ENCODE assay signal across 15 cellular contexts in genomic region chr7:82036146-82036886, GRCh38.
DNase-seq lines count a peak whose midpoint lies in the region; ATAC-seq and TF ChIP-seq lines count a peak whose summit lies in the region.
"Had no signal": no experiment of that assay in that cellular context is flagged by ENCODE, and none has a peak within 500 bp of the region (broad histone marks: within the 10 kb centered on the region; RNA-seq: fewer than 3 reads in every experiment).

No MANE protein-coding gene starts in this region.

- CTCF ChIA-PET in A673 (lab: Charles Lee), result no interaction called here

- no peaks in the 10 kb centered on the region for H3K4me1 ChIP-seq in A673 (ENCODE audit: insufficient read depth, low read length, poor library complexity, severe bottlenecking)
- H3K4me1 ChIP-seq: Peyer's patch, suprapubic skin had no signal

- no peak overlapping the region for H3K4me3 ChIP-seq in A673 (ENCODE audit: low read depth, low read length, poor library complexity, severe bottlenecking)
- H3K4me3 ChIP-seq: cardiac muscle cell, Peyer's patch, suprapubic skin had no signal

- H3K9me3 ChIP-seq in A673 (ENCODE audit: low read depth, low read length, poor library complexity, severe bottlenecking), result no peaks in the 10 kb centered on the region
- H3K9me3 ChIP-seq: Peyer's patch, suprapubic skin had no signal

- no peak for TF ChIP-seq CTCF in A673 (conservative IDR thresholded peaks at IDR 0.05; ENCODE audit: low read depth, low read length)
- no peak for TF ChIP-seq CTCF in HFFc6 (IDR thresholded peaks at IDR 0.05)

- H3K4me3 Mint-ChIP-seq in HFFc6, result peak overlapping the region; percentile 77
- no peak overlapping the region for H3K4me3 Mint-ChIP-seq in T-helper 2 cell treated with Interferon-gamma antibody and Interleukin-4, amounts not matched to agents 5 μg/mL and 100 μg/mL, for 36 hours

- H3K27me3 Mint-ChIP-seq in HFFc6 (ENCODE audit: insufficient read depth), result no peaks in the 10 kb centered on the region; the same call in 1 of the 2 replicates
- no peaks in the 10 kb centered on the region for H3K27me3 Mint-ChIP-seq in T-helper 2 cell treated with Interferon-gamma antibody and Interleukin-4, amounts not matched to agents 5 μg/mL and 100 μg/mL, for 36 hours (ENCODE audit: low read depth)

- H3K27ac Mint-ChIP-seq in HFFc6, result peak overlapping the region; percentile 88
- no peak overlapping the region for H3K27ac Mint-ChIP-seq in T-helper 2 cell treated with Interferon-gamma antibody and Interleukin-4, amounts not matched to agents 5 μg/mL and 100 μg/mL, for 36 hours
- H3K27ac Mint-ChIP-seq: activated T-helper 2 cell treated with anti-CD3 and anti-CD28 coated beads, Interferon-gamma antibody, Interleukin-2, Interleukin-4, amounts not matched to agents 10 μg/mL and 5 μg/mL and 100 μg/mL, durations not matched to agents 14 hours and 24 hours and 36 hours had no signal

- peaks cover 10% of the 10 kb centered on the region; the same call in 1 of the 2 replicates for H3K36me3 Mint-ChIP-seq in HFFc6 (ENCODE audit: low read depth)
- H3K36me3 Mint-ChIP-seq in T-helper 2 cell treated with Interferon-gamma antibody and Interleukin-4, amounts not matched to agents 5 μg/mL and 100 μg/mL, for 36 hours (ENCODE audit: low read depth), result no peaks in the 10 kb centered on the region

- ATAC-seq in activated CD4-positive, CD25-positive, alpha-beta regulatory T cell treated with anti-CD3 and anti-CD28 coated beads, Interleukin-2, amount 50 U/mL, for 24 hours, result no peak

- POLR2A ChIA-PET in A673 (lab: Charles Lee; ENCODE audit: low non-redundant PET), result no interaction called here

- no peaks in the 10 kb centered on the region for H3K36me3 ChIP-seq in A673 (ENCODE audit: insufficient read depth, low read length, poor library complexity, severe bottlenecking)
- H3K36me3 ChIP-seq: cardiac muscle cell, Peyer's patch, suprapubic skin had no signal

- no peaks in the 10 kb centered on the region for H3K27me3 ChIP-seq in A673 (replicated peaks; ENCODE audit: insufficient read depth, low read depth, low read length, poor library complexity)
- H3K27me3 ChIP-seq: cardiac muscle cell, Peyer's patch, suprapubic skin had no signal

- DNase-seq in A673 (ENCODE audit: low spot score) (peak; percentile 59), HFFc6 (peak; percentile 77), astrocyte of the hippocampus (ENCODE audit: low read depth, low spot score) (peak; percentile 15), iris pigment epithelial cell (ENCODE audit: low read depth) (peak; percentile 92), DMS79 treated with DMSO at 0.1 percent for 48 hours (lab: John Stamatoyannopoulos, UW) (no peak), NCI-H446 (lab: John Stamatoyannopoulos, UW) (no peak)
- DNase-seq in T-helper 2 cell treated with Interferon-gamma antibody and Interleukin-4, amounts not matched to agents 5 μg/mL and 100 μg/mL, for 36 hours (ENCODE audit: low spot score), result no peak
- DNase-seq: ACHN; activated CD4-positive, alpha-beta T cell treated with anti-CD3 and anti-CD28 coated beads, Interleukin-2, amount 50 U/mL, for 48 hours; NCI-H1048; Peyer's patch had no signal

- BruUV-seq in A673 (replicated peaks; lab: Mats Ljungman, UMichigan), result TSS peak; percentile 18

- no peaks in the 10 kb centered on the region for H3K9me3 Mint-ChIP-seq in HFFc6
- H3K9me3 Mint-ChIP-seq in T-helper 2 cell treated with Interferon-gamma antibody and Interleukin-4, amounts not matched to agents 5 μg/mL and 100 μg/mL, for 36 hours, result no peaks in the 10 kb centered on the region
- H3K9me3 Mint-ChIP-seq: activated T-helper 2 cell treated with anti-CD3 and anti-CD28 coated beads, Interferon-gamma antibody, Interleukin-2, Interleukin-4, amounts not matched to agents 10 μg/mL and 5 μg/mL and 100 μg/mL, durations not matched to agents 14 hours and 24 hours and 36 hours had no signal

- no peak overlapping the region for H3K27ac ChIP-seq in A673 (ENCODE audit: low read depth, low read length, poor library complexity, severe bottlenecking)
- H3K27ac ChIP-seq: cardiac muscle cell, Peyer's patch, suprapubic skin had no signal

- peaks cover 60% of the 10 kb centered on the region for H3K4me1 Mint-ChIP-seq in HFFc6 (ENCODE audit: low read depth)
- H3K4me1 Mint-ChIP-seq in T-helper 2 cell treated with Interferon-gamma antibody and Interleukin-4, amounts not matched to agents 5 μg/mL and 100 μg/mL, for 36 hours (ENCODE audit: low read depth), result no peaks in the 10 kb centered on the region

- intact Hi-C loops in A673 (cut with micrococcal nuclease; ENCODE audit: unreplicated experiment), result loop anchor here (5.0 kb wide), 1 partner anchor 534 kb away; no protein-coding TSS in a partner anchor

Comparison
In these comparisons a context has a peak if more than half of its experiments do, and no peak if none do; other contexts are left out.
1. DNase-seq: peak in A673 (single experiment), HFFc6 (single experiment), astrocyte of the hippocampus (single experiment) and iris pigment epithelial cell (single experiment); none in T-helper 2 cell treated with Interferon-gamma antibody and Interleukin-4, amounts not matched to agents 5 μg/mL and 100 μg/mL, for 36 hours (single experiment), DMS79 treated with DMSO at 0.1 percent for 48 hours (single experiment) and NCI-H446 (0 of 2).